In the genomic region with DNA sequence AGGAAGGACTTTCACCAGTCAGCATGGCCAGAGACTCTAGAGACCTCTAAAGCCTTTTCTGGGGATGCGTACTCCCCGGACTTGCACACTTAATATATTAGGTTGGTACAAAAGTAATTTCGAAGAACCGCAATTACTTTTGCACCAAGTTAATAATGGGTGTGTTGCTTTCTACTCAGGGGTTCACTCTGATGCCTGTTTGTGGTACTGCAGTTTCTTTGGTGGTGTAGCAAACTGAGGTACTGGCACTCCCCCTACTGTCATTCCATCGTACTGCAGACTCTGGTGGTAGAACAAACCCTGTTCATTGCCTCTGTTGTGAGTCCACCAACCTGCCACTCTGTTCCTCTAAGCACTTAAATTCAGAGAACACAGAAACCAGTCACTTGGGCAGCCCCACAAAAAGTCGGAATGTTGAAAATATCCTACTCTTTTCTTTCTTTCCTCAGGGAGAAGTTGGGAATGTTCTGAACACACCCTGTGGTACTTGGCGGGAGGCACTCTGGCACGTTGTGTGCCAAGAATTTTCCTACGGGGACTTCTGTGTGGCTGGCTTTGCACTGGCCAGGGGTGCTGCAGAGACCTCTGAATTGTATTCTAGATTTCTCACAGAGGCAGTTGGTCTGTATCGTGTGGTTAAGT, we compare ENCODE assay signal across 8 cellular contexts. TPM values are rescaled to one million over a fixed set of nuclear protein-coding genes. Genes with fewer than 3 reads are reported as not detected.
DNase-seq lines count a peak whose midpoint lies in the region; ATAC-seq and TF ChIP-seq lines count a peak whose summit lies in the region.

No MANE protein-coding gene starts in this region.

- H3K4me3 ChIP-seq in gastroesophageal sphincter = no peak overlapping the region

- no peak for TF ChIP-seq EP300 in gastroesophageal sphincter (IDR thresholded peaks at IDR 0.05)

- no peak overlapping the region for H3K27ac ChIP-seq in gastroesophageal sphincter

- 21 to 46% methylated on average over 5 to 10 of the region's 10 CpGs for WGBS in gastroesophageal sphincter (ENCODE audit: low coverage in 1 of 2), 2 donors

- peak; percentile 65 for ATAC-seq in gastroesophageal sphincter
- ATAC-seq in HG02981 (IDR thresholded peaks at IDR 0.05; ENCODE audit: unreplicated experiment) = no peak
- ATAC-seq in GM19324 (IDR thresholded peaks at IDR 0.05; ENCODE audit: low FRiP score, unreplicated experiment) = no peak

- peaks cover 10% of the 10 kb centered on the region for H3K27me3 ChIP-seq in gastroesophageal sphincter

- peak in 3 of 4 experiments; percentile 23 to 72 (median 54) for TF ChIP-seq CTCF in gastroesophageal sphincter (IDR thresholded peaks at IDR 0.05)

- DNase-seq in ELR (ENCODE audit: low read depth) (peak; percentile 41), H4 (ENCODE audit: low spot score) (peak; percentile 27), NCI-H1930 (lab: John Stamatoyannopoulos, UW) (peak; percentile 1 to 53), UCSD-AML1 (lab: John Stamatoyannopoulos, UW; ENCODE audit: unreplicated experiment) (peak; percentile 52), retina (peak; percentile 67)

- H3K4me1 ChIP-seq in gastroesophageal sphincter = no peaks in the 10 kb centered on the region

- H3K9me3 ChIP-seq in gastroesophageal sphincter = peaks cover 0 to 5% (median 0%) of the 10 kb centered on the region in 3 donors

- H3K36me3 ChIP-seq in gastroesophageal sphincter = no peaks in the 10 kb centered on the region

- TF ChIP-seq POLR2A in gastroesophageal sphincter (IDR thresholded peaks at IDR 0.05) = no peak

RNA-seq across cellular contexts. Expression of a gene that starts 46.3 kb away (rescaled TPM):
- 0.02 TPM in 1 of 2 replicates, not detected in the other for total RNA-seq in H4 (2014; rRNA removed; shearing (Covaris generic))
- total RNA-seq in gastroesophageal sphincter = under 1 TPM in 2 of 4 donors, not detected in 2; under 0.01 to 0.04 TPM
